ENCODE assay signal across 23 cellular contexts in genomic region chr5:96901841-96902240, GRCh38. TPM values are rescaled to one million over a fixed set of nuclear protein-coding genes. Genes with fewer than 3 reads are reported as not detected.
DNase-seq lines count a peak whose midpoint lies in the region; ATAC-seq, FAIRE-seq and TF ChIP-seq lines count a peak whose summit lies in the region.
"Had no signal": no experiment of that assay in that cellular context is flagged by ENCODE, and none has a peak within 500 bp of the region (broad histone marks: within the 10 kb centered on the region; RNA-seq: fewer than 3 reads in every experiment).

No MANE protein-coding gene starts in this region.

- CTCF ChIA-PET in PC-9 (lab: Charles Lee): no interaction called here

- intact Hi-C loops in PC-9 (cut with micrococcal nuclease; ENCODE audit: unreplicated experiment): no loop called here

- no peaks in the 10 kb centered on the region for H3K9me3 ChIP-seq in PC-9 (ENCODE audit: insufficient read depth, low read depth)
- no peaks in the 10 kb centered on the region for H3K9me3 ChIP-seq in small intestine (ENCODE audit: control insufficient read depth, low read depth)
- H3K9me3 ChIP-seq: A549, HAP-1 had no signal

- H3K27ac ChIP-seq in PC-9 (peak overlapping the region; percentile 10; the same call in 1 of the 2 replicates), small intestine (ENCODE audit: low read depth in 1 of 2, low read length in 1 of 2) (no peak overlapping the region)
- H3K27ac ChIP-seq: A549, SJSA1 had no signal

- no peaks in the 10 kb centered on the region for H3K27me3 Mint-ChIP-seq in stimulated activated naive CD8-positive, alpha-beta T cell treated with anti-CD3 and anti-CD28 coated beads, Interleukin-15, Interleukin-2, amounts not matched to agents 100 ng/mL and 50 ng/mL, for 24 hours
- H3K27me3 Mint-ChIP-seq in stimulated activated naive CD8-positive, alpha-beta T cell treated with anti-CD3 and anti-CD28 coated beads, Interleukin-15, amount 100 ng/mL, for 72 hours: no peaks in the 10 kb centered on the region
- H3K27me3 Mint-ChIP-seq in effector memory CD8-positive, alpha-beta T cell: no peaks in the 10 kb centered on the region
- no peaks in the 10 kb centered on the region for H3K27me3 Mint-ChIP-seq in stimulated activated memory B cell treated with anti-CD40 and anti-IgM and Interleukin-4, amounts not matched to agents 10 μg/mL and 1 μg/mL and 100 μg/mL, for 72 hours
- H3K27me3 Mint-ChIP-seq: B cell had no signal

- 94 to 100% (median 97%) methylated on average over 1 of the region's 1 CpG for WGBS in small intestine, 3 donors

- H4K20me1 ChIP-seq in PC-9 (ENCODE audit: insufficient read depth): no peaks in the 10 kb centered on the region

- H3K4me3 Mint-ChIP-seq in stimulated activated naive CD8-positive, alpha-beta T cell treated with anti-CD3 and anti-CD28 coated beads, Interleukin-15, Interleukin-2, amounts not matched to agents 100 ng/mL and 50 ng/mL, for 24 hours: no peak overlapping the region
- H3K4me3 Mint-ChIP-seq in stimulated activated naive CD8-positive, alpha-beta T cell treated with anti-CD3 and anti-CD28 coated beads, Interleukin-15, amount 100 ng/mL, for 72 hours: no peak overlapping the region
- H3K4me3 Mint-ChIP-seq in effector memory CD8-positive, alpha-beta T cell: no peak overlapping the region
- H3K4me3 Mint-ChIP-seq in stimulated activated memory B cell treated with anti-CD40 and anti-IgM and Interleukin-4, amounts not matched to agents 10 μg/mL and 1 μg/mL and 100 μg/mL, for 72 hours: no peak overlapping the region
- H3K4me3 Mint-ChIP-seq: B cell, CD14-positive monocyte, GM23338 had no signal

- no peak for ATAC-seq in stimulated activated naive CD8-positive, alpha-beta T cell treated with anti-CD3 and anti-CD28 coated beads, Interleukin-15, amount 100 ng/mL, for 72 hours
- no peak for ATAC-seq in effector memory CD8-positive, alpha-beta T cell (replicated peaks)
- ATAC-seq in stimulated activated memory B cell treated with anti-CD40 and anti-IgM and Interleukin-4, amounts not matched to agents 10 μg/mL and 1 μg/mL and 100 μg/mL, for 72 hours: no peak

- POLR2A ChIA-PET in PC-9 (lab: Charles Lee; ENCODE audit: unreplicated experiment): no interaction called here

- no peak for TF ChIP-seq CTCF in PC-9 (conservative IDR thresholded peaks at IDR 0.05)

- H3K4me3 ChIP-seq in PC-9 (no peak overlapping the region), small intestine (ENCODE audit: low read depth in 1 of 2, low read length in 2 of 2) (no peak overlapping the region)
- H3K4me3 ChIP-seq: A549, GM23338, HAP-1, SJSA1 had no signal

- peak overlapping the region; percentile 41 for H3K4me2 ChIP-seq in PC-9
- H3K4me2 ChIP-seq: A549, GM23338 had no signal

- H3K27me3 ChIP-seq in PC-9 (ENCODE audit: insufficient read depth, low read depth) (no peaks in the 10 kb centered on the region), small intestine (ENCODE audit: control insufficient read depth in 2 of 2, insufficient read depth in 2 of 2, low read length in 2 of 2) (no peaks in the 10 kb centered on the region)
- H3K27me3 ChIP-seq: SJSA1 had no signal

- H2AFZ ChIP-seq in PC-9: no peak overlapping the region; the same call in 1 of the 2 replicates
- H2AFZ ChIP-seq: GM23338 had no signal

- H3K79me2 ChIP-seq in PC-9 (ENCODE audit: low read depth): no peaks in the 10 kb centered on the region

- H3K36me3 ChIP-seq in PC-9 (ENCODE audit: low read depth) (no peaks in the 10 kb centered on the region), small intestine (ENCODE audit: control insufficient read depth in 2 of 2, insufficient read depth in 2 of 2, low read length in 2 of 2) (peaks cover 6 to 23% of the 10 kb centered on the region in 2 donors)
- H3K36me3 ChIP-seq: HAP-1 had no signal

- H3K9me2 ChIP-seq in PC-9 (ENCODE audit: insufficient read depth): no peaks in the 10 kb centered on the region

- H3K4me1 ChIP-seq in PC-9 (replicated peaks; ENCODE audit: insufficient read depth) (peaks cover 11% of the 10 kb centered on the region), small intestine (ENCODE audit: control insufficient read depth in 2 of 2, insufficient read depth in 1 of 2, low read depth in 1 of 2, low read length in 1 of 2) (no peaks in the 10 kb centered on the region)
- H3K4me1 ChIP-seq: A549, HAP-1, SJSA1 had no signal

- no TSS peak for BruUV-seq in PC-9 (replicated peaks; lab: Mats Ljungman, UMichigan)

- no peaks in the 10 kb centered on the region for H3K9me3 Mint-ChIP-seq in stimulated activated naive CD8-positive, alpha-beta T cell treated with anti-CD3 and anti-CD28 coated beads, Interleukin-15, Interleukin-2, amounts not matched to agents 100 ng/mL and 50 ng/mL, for 24 hours
- H3K9me3 Mint-ChIP-seq in stimulated activated naive CD8-positive, alpha-beta T cell treated with anti-CD3 and anti-CD28 coated beads, Interleukin-15, amount 100 ng/mL, for 72 hours: no peaks in the 10 kb centered on the region
- no peaks in the 10 kb centered on the region for H3K9me3 Mint-ChIP-seq in effector memory CD8-positive, alpha-beta T cell
- H3K9me3 Mint-ChIP-seq in stimulated activated memory B cell treated with anti-CD40 and anti-IgM and Interleukin-4, amounts not matched to agents 10 μg/mL and 1 μg/mL and 100 μg/mL, for 72 hours: no peaks in the 10 kb centered on the region
- H3K9me3 Mint-ChIP-seq: GM23338 had no signal

- peaks cover 20% of the 10 kb centered on the region for H3K4me1 Mint-ChIP-seq in stimulated activated naive CD8-positive, alpha-beta T cell treated with anti-CD3 and anti-CD28 coated beads, Interleukin-15, Interleukin-2, amounts not matched to agents 100 ng/mL and 50 ng/mL, for 24 hours (ENCODE audit: low read depth)
- H3K4me1 Mint-ChIP-seq in stimulated activated naive CD8-positive, alpha-beta T cell treated with anti-CD3 and anti-CD28 coated beads, Interleukin-15, amount 100 ng/mL, for 72 hours: peaks cover 24% of the 10 kb centered on the region
- H3K4me1 Mint-ChIP-seq in effector memory CD8-positive, alpha-beta T cell (ENCODE audit: low read depth in 2 of 2): peaks cover 2 to 20% of the 10 kb centered on the region in 2 donors
- peaks cover 38% of the 10 kb centered on the region for H3K4me1 Mint-ChIP-seq in stimulated activated memory B cell treated with anti-CD40 and anti-IgM and Interleukin-4, amounts not matched to agents 10 μg/mL and 1 μg/mL and 100 μg/mL, for 72 hours
- H3K4me1 Mint-ChIP-seq: GM23338 had no signal

- no peak for FAIRE-seq in small intestine (lab: Jason Lieb, UNC)
- FAIRE-seq: A549, RCC 7860 had no signal

- H3K27ac Mint-ChIP-seq in stimulated activated naive CD8-positive, alpha-beta T cell treated with anti-CD3 and anti-CD28 coated beads, Interleukin-15, Interleukin-2, amounts not matched to agents 100 ng/mL and 50 ng/mL, for 24 hours: peak overlapping the region; percentile 36
- no peak overlapping the region for H3K27ac Mint-ChIP-seq in stimulated activated naive CD8-positive, alpha-beta T cell treated with anti-CD3 and anti-CD28 coated beads, Interleukin-15, amount 100 ng/mL, for 72 hours
- peak overlapping the region; percentile 67 to 84 for H3K27ac Mint-ChIP-seq in effector memory CD8-positive, alpha-beta T cell
- peak overlapping the region; percentile 78 for H3K27ac Mint-ChIP-seq in stimulated activated memory B cell treated with anti-CD40 and anti-IgM and Interleukin-4, amounts not matched to agents 10 μg/mL and 1 μg/mL and 100 μg/mL, for 72 hours
- H3K27ac Mint-ChIP-seq: B cell, GM23338 had no signal

- peaks cover 75% of the 10 kb centered on the region for H3K36me3 Mint-ChIP-seq in stimulated activated naive CD8-positive, alpha-beta T cell treated with anti-CD3 and anti-CD28 coated beads, Interleukin-15, Interleukin-2, amounts not matched to agents 100 ng/mL and 50 ng/mL, for 24 hours (ENCODE audit: low read depth)
- peaks cover 85% of the 10 kb centered on the region for H3K36me3 Mint-ChIP-seq in effector memory CD8-positive, alpha-beta T cell (ENCODE audit: insufficient read depth)
- peaks cover 59% of the 10 kb centered on the region for H3K36me3 Mint-ChIP-seq in stimulated activated memory B cell treated with anti-CD40 and anti-IgM and Interleukin-4, amounts not matched to agents 10 μg/mL and 1 μg/mL and 100 μg/mL, for 72 hours

- DNase-seq in stimulated activated naive CD8-positive, alpha-beta T cell treated with anti-CD3 and anti-CD28 coated beads, Interleukin-15, amount 100 ng/mL, for 72 hours: no peak
- DNase-seq in PC-9 (no peak), kidney glomerular epithelial cell (lab: John Stamatoyannopoulos, UW) (no peak), LoVo (ENCODE audit: low spot score) (no peak), small intestine (no peak)
- no peak for DNase-seq in effector memory CD8-positive, alpha-beta T cell
- DNase-seq: DND-41, KBM-7, NCI-H1105, NCI-H146, NCI-H2029, NCI-H345, NCI-H524, NCI-H774 had no signal

- H3F3A ChIP-seq in PC-9 (ENCODE audit: insufficient read depth, low read depth): no peaks in the 10 kb centered on the region

RNA-seq across cellular contexts. Expression of gene ERAP2, which starts 25.5 kb away (rescaled TPM):
- total RNA-seq in PC-9 (2021): 48.2 and 51.9 TPM in 2 replicates
- 10 to 100 TPM in 1 of 3 donors, 1 to 10 TPM in 2; 4.1 to 43.3 (median 7.4) TPM for polyA plus RNA-seq in small intestine
- total RNA-seq: GM23338 had no signal

RNA-seq across cellular contexts. Expression of gene LNPEP, which starts 34.0 kb away (rescaled TPM):
- 15.6 and 18.8 TPM in 2 replicates for total RNA-seq in PC-9 (2021)
- polyA plus RNA-seq in small intestine: 1 to 10 TPM; 1.1 to 7.0 (median 1.6) TPM

Comparison
In these comparisons a context has a peak if more than half of its experiments do, and no peak if none do; other contexts are left out.
1. H3K27ac Mint-ChIP-seq: peak in stimulated activated naive CD8-positive, alpha-beta T cell treated with anti-CD3 and anti-CD28 coated beads, Interleukin-15, Interleukin-2, amounts not matched to agents 100 ng/mL and 50 ng/mL, for 24 hours (single experiment), effector memory CD8-positive, alpha-beta T cell (2 of 2) and stimulated activated memory B cell treated with anti-CD40 and anti-IgM and Interleukin-4, amounts not matched to agents 10 μg/mL and 1 μg/mL and 100 μg/mL, for 72 hours (single experiment); none in stimulated activated naive CD8-positive, alpha-beta T cell treated with anti-CD3 and anti-CD28 coated beads, Interleukin-15, amount 100 ng/mL, for 72 hours (0 of 2).